In genomic region chr1:59123081-59123675, GRCh38 we compare ENCODE assay signal across 16 cellular contexts.
"Had no signal": no experiment of that assay in that cellular context is flagged by ENCODE, and none has a peak within 500 bp of the region (broad histone marks: within the 10 kb centered on the region; RNA-seq: fewer than 3 reads in every experiment).

No MANE protein-coding gene starts in this region.

- H3K4me1 Mint-ChIP-seq: brain, endodermal cell had no signal

- H3K9me3 Mint-ChIP-seq: endodermal cell had no signal

- ATAC-seq: heart right ventricle, WTC11 had no signal

- H3K9me3 ChIP-seq: heart right ventricle, ovary, stomach, thyroid gland had no signal

- H3K4me3 Mint-ChIP-seq: activated CD4-positive, alpha-beta T cell treated with anti-CD3 and anti-CD28 coated beads, Interleukin-2, amount 10 ng/mL, durations not matched to agents 7 days and 5 days; activated naive CD4-positive, alpha-beta T cell treated with anti-CD3 and anti-CD28 coated beads, Interleukin-2, amount 10 ng/mL, durations not matched to agents 7 days and 5 days; brain; endodermal cell; mesothelial cell of epicardium; neural crest cell; WTC11 had no signal

- H3K36me3 Mint-ChIP-seq: brain, mesothelial cell of epicardium, WTC11 had no signal

- H3K4me3 ChIP-seq: heart right ventricle, ovary, stomach, thyroid gland had no signal

- H3K27ac Mint-ChIP-seq: activated CD4-positive, alpha-beta T cell treated with anti-CD3 and anti-CD28 coated beads, Interleukin-2, amount 10 ng/mL, durations not matched to agents 7 days and 5 days; activated naive CD4-positive, alpha-beta T cell treated with anti-CD3 and anti-CD28 coated beads, Interleukin-2, amount 10 ng/mL, durations not matched to agents 7 days and 5 days; activated T-helper 2 cell treated with anti-CD3 and anti-CD28 coated beads, Interferon-gamma antibody, Interleukin-2, Interleukin-4, amounts not matched to agents 10 μg/mL and 5 μg/mL and 100 μg/mL, durations not matched to agents 14 hours and 24 hours and 36 hours; brain; endodermal cell; mesothelial cell of epicardium; WTC11 had no signal

- DNase-seq: activated CD4-positive, alpha-beta T cell treated with anti-CD3 and anti-CD28 coated beads, Interleukin-2, amount 10 ng/mL, durations not matched to agents 7 days and 5 days; activated naive CD4-positive, alpha-beta T cell treated with anti-CD3 and anti-CD28 coated beads, Interleukin-2, amount 10 ng/mL, durations not matched to agents 7 days and 5 days; activated T-cell treated with anti-CD3 and anti-CD28 coated beads for 4 hours; amniotic stem cell; endodermal cell; heart right ventricle; ovary; stimulated activated CD4-positive, alpha-beta T cell treated with anti-CD3 and anti-CD28 coated beads, Interleukin-15, amount 100 ng/mL, for 24 hours; stimulated activated CD4-positive, alpha-beta T cell treated with anti-CD3 and anti-CD28 coated beads, Interleukin-4, amount 100 ng/mL, for 4 hours; stomach; thyroid gland had no signal

- H3K4me1 ChIP-seq: stomach, thyroid gland had no signal

- H3K36me3 ChIP-seq: heart right ventricle, ovary, stomach, thyroid gland had no signal

- H3K27ac ChIP-seq: heart right ventricle, ovary, stomach, thyroid gland had no signal

- H3K27me3 ChIP-seq: heart right ventricle, ovary, stomach, thyroid gland had no signal
